ENCODE assay signal across 8 cellular contexts in genomic region chr9:108535526-108535925, GRCh38.
DNase-seq lines count a peak whose midpoint lies in the region; ATAC-seq and TF ChIP-seq lines count a peak whose summit lies in the region.

No MANE protein-coding gene starts in this region.

- ATAC-seq in GM19351 (IDR thresholded peaks at IDR 0.05; ENCODE audit: unreplicated experiment) = peak; percentile 78
- ATAC-seq in GM18517 (IDR thresholded peaks at IDR 0.05; ENCODE audit: unreplicated experiment) = no peak

- CTCF ChIA-PET in AG04450 (lab: Charles Lee) = interaction anchor here (0.6 to 1.9 kb wide), 5 partner anchors 12 to 1702 kb away, joined by 3 to 5 read pairs (median 3); no protein-coding TSS in a partner anchor

- H3K27me3 ChIP-seq in AG04450 (ENCODE audit: control insufficient read depth, insufficient read depth, low read length) = no peaks in the 10 kb centered on the region

- no peak for TF ChIP-seq POLR2A in NB4 (IDR thresholded peaks at IDR 0.05; ENCODE audit: extremely low read depth, insufficient read length)

- H3K27ac ChIP-seq in AG04450 (ENCODE audit: low read depth, low read length) = no peak overlapping the region

- POLR2A ChIA-PET in AG04450 (lab: Yijun Ruan, JAX) = no interaction called here

- TF ChIP-seq CTCF in AG04450 (IDR thresholded peaks at IDR 0.05; ENCODE audit: low read depth, low read length) (peak; percentile 46), NB4 (IDR thresholded peaks at IDR 0.05; ENCODE audit: low read depth, low read length) (peak; percentile 61), fibroblast of mammary gland (conservative IDR thresholded peaks at IDR 0.05; ENCODE audit: control insufficient read depth, insufficient read depth, low read depth, low read length) (peak; percentile 52)

- DNase-seq in AG04450 (ENCODE audit: low read depth, low spot score) (no peak), NB4 (ENCODE audit: low read depth) (peak; percentile 36), fibroblast of mammary gland (ENCODE audit: low read depth) (peak; percentile 50), DMS153 treated with DMSO at 0.1 percent for 48 hours (lab: John Stamatoyannopoulos, UW; ENCODE audit: unreplicated experiment) (no peak), cerebellar nuclear complex (lab: John Stamatoyannopoulos, UW) (no peak), DMS114 treated with DMSO at 0.1 percent for 48 hours (lab: John Stamatoyannopoulos, UW; ENCODE audit: unreplicated experiment) (no peak)

- H3K4me3 ChIP-seq in AG04450 (ENCODE audit: low read depth, low read length) (no peak overlapping the region), NB4 (ENCODE audit: low read depth, low read length) (no peak overlapping the region), fibroblast of mammary gland (ENCODE audit: control insufficient read depth, low read depth, low read length) (no peak overlapping the region)

- H3K9me3 ChIP-seq in AG04450 (ENCODE audit: control insufficient read depth, insufficient read depth, low read length) = no peaks in the 10 kb centered on the region; the same call in 1 of the 2 replicates

Comparison
In these comparisons a context has a peak if more than half of its experiments do, and no peak if none do; other contexts are left out.
1. DNase-seq: peak in NB4 (single experiment) and fibroblast of mammary gland (single experiment); none in AG04450 (single experiment), DMS153 treated with DMSO at 0.1 percent for 48 hours (single experiment), cerebellar nuclear complex (0 of 2) and DMS114 treated with DMSO at 0.1 percent for 48 hours (single experiment).
2. Peak in every context shown above with its lines, with median percentiles within 50 percentile points of each other: CTCF ChIP-seq.